ENCODE assay signal across 13 cellular contexts in genomic region chr11:130144721-130145327, GRCh38. TPM values are rescaled to one million over a fixed set of nuclear protein-coding genes. Genes with fewer than 3 reads are reported as not detected.
DNase-seq lines count a peak whose midpoint lies in the region; ATAC-seq and TF ChIP-seq lines count a peak whose summit lies in the region.
"Had no signal": no experiment of that assay in that cellular context is flagged by ENCODE, and none has a peak within 500 bp of the region (broad histone marks: within the 10 kb centered on the region; RNA-seq: fewer than 3 reads in every experiment).

No MANE protein-coding gene starts in this region.

- whole genome bisulfite sequencing in esophagus, 2 donors = 74 to 81% methylated on average over 11 of the region's 11 CpGs
- 85 to 87% methylated on average over 11 of the region's 11 CpGs for WGBS in GM23248 (ENCODE audit: low coverage in 1 of 2, low lambda C conversion rate in 2 of 2, missing lambda C conversion rate in 2 of 2), 2 experiments

- H3K79me2 ChIP-seq in neural progenitor cell (ENCODE audit: low read depth) (peaks cover 1% of the 10 kb centered on the region), GM23248 (ENCODE audit: insufficient read depth) (no peaks in the 10 kb centered on the region), Karpas-422 (ENCODE audit: low read length) (no peaks in the 10 kb centered on the region)

- no peak overlapping the region for H3K4me3 ChIP-seq in Caco-2 (ENCODE audit: low read depth, low read length)
- H3K4me3 ChIP-seq in esophagus (ENCODE audit: low read depth in 1 of 2, low read length in 2 of 2) = no peak overlapping the region
- no peak overlapping the region for H3K4me3 ChIP-seq in neural progenitor cell
- H3K4me3 ChIP-seq in GM23248 = no peak overlapping the region
- H3K4me3 ChIP-seq in Karpas-422 (ENCODE audit: low read length) = no peak overlapping the region
- H3K4me3 ChIP-seq: BLaER1, prostate gland, SJCRH30 had no signal

- DNase-seq in Caco-2 (peak; percentile 32 to 65), NCI-H2227 (lab: John Stamatoyannopoulos, UW; ENCODE audit: unreplicated experiment) (peak; percentile 65), neural progenitor cell (ENCODE audit: low spot score) (peak; percentile 40), GM23248 (no peak), Karpas-422 (no peak)
- DNase-seq: islet precursor cell, NCI-H345, SJCRH30 had no signal

- H3K36me3 Mint-ChIP-seq in Caco-2 (ENCODE audit: insufficient read depth, unreplicated experiment) (peaks cover 100% of the 10 kb centered on the region), neural progenitor cell (peaks cover 33% of the 10 kb centered on the region)

- H3K9me2 ChIP-seq in GM23248 (ENCODE audit: insufficient read depth) (no peaks in the 10 kb centered on the region), Karpas-422 (replicated peaks; ENCODE audit: insufficient read depth, low read length) (no peaks in the 10 kb centered on the region)

- H2AFZ ChIP-seq in neural progenitor cell (replicated peaks) (no peak overlapping the region), GM23248 (no peak overlapping the region), Karpas-422 (ENCODE audit: low read length) (no peak overlapping the region)

- H3K4me2 ChIP-seq in neural progenitor cell (no peak overlapping the region), GM23248 (ENCODE audit: unreplicated experiment) (no peak overlapping the region), Karpas-422 (ENCODE audit: low read depth, low read length, poor library complexity, severe bottlenecking) (no peak overlapping the region)
- H3K4me2 ChIP-seq: BLaER1 had no signal

- in situ Hi-C loops in GM23248 (cut with MboI) = no loop called here

- intact Hi-C loops in Caco-2 (cut with micrococcal nuclease; ENCODE audit: unreplicated experiment) = loop anchor here (1.0 kb wide), 1 partner anchor 233 kb away; no protein-coding TSS in a partner anchor

- peaks cover 59% of the 10 kb centered on the region for H3K4me1 ChIP-seq in Caco-2
- H3K4me1 ChIP-seq in esophagus (ENCODE audit: control insufficient read depth in 2 of 2, insufficient read depth in 2 of 2, low read length in 1 of 2) = peaks cover 2 to 4% of the 10 kb centered on the region in 2 donors
- peaks cover 3% of the 10 kb centered on the region for H3K4me1 ChIP-seq in neural progenitor cell
- no peaks in the 10 kb centered on the region for H3K4me1 ChIP-seq in GM23248 (ENCODE audit: insufficient read depth)
- H3K4me1 ChIP-seq in Karpas-422 (ENCODE audit: low read length) = no peaks in the 10 kb centered on the region
- H3K4me1 ChIP-seq: prostate gland, SJCRH30 had no signal

- H4K20me1 ChIP-seq in neural progenitor cell (ENCODE audit: low read depth) = peaks cover 6% of the 10 kb centered on the region
- H4K20me1 ChIP-seq in GM23248 (ENCODE audit: insufficient read depth) = no peaks in the 10 kb centered on the region
- H4K20me1 ChIP-seq in Karpas-422 (ENCODE audit: insufficient read depth, low read depth, low read length) = no peaks in the 10 kb centered on the region
- H4K20me1 ChIP-seq: BLaER1 had no signal

- H3F3A ChIP-seq in neural progenitor cell (ENCODE audit: low read depth) (peaks cover 6% of the 10 kb centered on the region), GM23248 (ENCODE audit: insufficient read depth) (no peaks in the 10 kb centered on the region)

- peaks cover 17% of the 10 kb centered on the region for H3K36me3 ChIP-seq in Caco-2 (ENCODE audit: control insufficient read depth, insufficient read depth, low read length)
- peaks cover 11 to 20% of the 10 kb centered on the region in 2 donors for H3K36me3 ChIP-seq in esophagus (ENCODE audit: control insufficient read depth in 2 of 2, insufficient read depth in 2 of 2, low read length in 1 of 2)
- H3K36me3 ChIP-seq in neural progenitor cell = peaks cover 3% of the 10 kb centered on the region
- peaks cover 10% of the 10 kb centered on the region for H3K36me3 ChIP-seq in GM23248 (ENCODE audit: low read depth)
- no peaks in the 10 kb centered on the region; the same call in 1 of the 2 replicates for H3K36me3 ChIP-seq in Karpas-422 (ENCODE audit: insufficient read depth, low read length)
- H3K36me3 ChIP-seq: prostate gland had no signal

- CTCF ChIA-PET in Caco-2 (lab: Charles Lee) = interaction anchor here (1.0 to 2.1 kb wide), 8 partner anchors 13 to 263 kb away, joined by 5 to 71 read pairs (median 19); no protein-coding TSS in a partner anchor

- no TSS peak for BruUV-seq in Caco-2 (replicated peaks; lab: Mats Ljungman, UMichigan)

- H3K9ac ChIP-seq in neural progenitor cell = no peak overlapping the region
- no peak overlapping the region for H3K9ac ChIP-seq in GM23248
- no peak overlapping the region for H3K9ac ChIP-seq in Karpas-422 (ENCODE audit: low read length)
- H3K9ac ChIP-seq: BLaER1 had no signal

- no peaks in the 10 kb centered on the region for H3K9me3 ChIP-seq in Caco-2
- H3K9me3 ChIP-seq in esophagus (ENCODE audit: control insufficient read depth in 2 of 2, insufficient read depth in 1 of 2, low read depth in 1 of 2, low read length in 1 of 2) = no peaks in the 10 kb centered on the region
- H3K9me3 ChIP-seq in neural progenitor cell (ENCODE audit: low read depth) = no peaks in the 10 kb centered on the region
- no peaks in the 10 kb centered on the region for H3K9me3 ChIP-seq in GM23248 (ENCODE audit: low read depth)
- H3K9me3 ChIP-seq in Karpas-422 (ENCODE audit: low read length) = no peaks in the 10 kb centered on the region
- H3K9me3 ChIP-seq: BLaER1, prostate gland, SJCRH30 had no signal

- H3K27ac ChIP-seq in esophagus (ENCODE audit: low read depth in 2 of 2, low read length in 1 of 2) (peak overlapping the region; percentile 62 to 78), neural progenitor cell (no peak overlapping the region), GM23248 (no peak overlapping the region), Karpas-422 (ENCODE audit: low read length) (no peak overlapping the region)
- H3K27ac ChIP-seq: BLaER1, prostate gland, SJCRH30 had no signal

- H3K27me3 ChIP-seq in Caco-2 (replicated peaks; ENCODE audit: control insufficient read depth, insufficient read depth, low read length) = no peaks in the 10 kb centered on the region
- H3K27me3 ChIP-seq in esophagus (ENCODE audit: control insufficient read depth in 1 of 2, insufficient read depth in 2 of 2, low read length in 2 of 2) = no peaks in the 10 kb centered on the region
- no peaks in the 10 kb centered on the region for H3K27me3 ChIP-seq in neural progenitor cell
- no peaks in the 10 kb centered on the region for H3K27me3 ChIP-seq in GM23248 (replicated peaks; ENCODE audit: insufficient read depth)
- H3K27me3 ChIP-seq in Karpas-422 (ENCODE audit: low read length) = no peaks in the 10 kb centered on the region
- H3K27me3 ChIP-seq: BLaER1, SJCRH30 had no signal

- H3K4me1 Mint-ChIP-seq in Caco-2 (ENCODE audit: low read depth, unreplicated experiment) (peaks cover 64% of the 10 kb centered on the region), neural progenitor cell (peaks cover 25% of the 10 kb centered on the region)

- H3K9me3 Mint-ChIP-seq in Caco-2 (ENCODE audit: unreplicated experiment) (no peaks in the 10 kb centered on the region), neural progenitor cell (no peaks in the 10 kb centered on the region)

- no peaks in the 10 kb centered on the region for H3K27me3 Mint-ChIP-seq in Caco-2 (ENCODE audit: insufficient read depth, unreplicated experiment)
- peaks cover 3% of the 10 kb centered on the region for H3K27me3 Mint-ChIP-seq in neural progenitor cell (ENCODE audit: insufficient read depth, low read depth)

- ATAC-seq in HG03432 (IDR thresholded peaks at IDR 0.05; ENCODE audit: unreplicated experiment) (no peak), GM21367 (IDR thresholded peaks at IDR 0.05; ENCODE audit: unreplicated experiment) (no peak)

- peak overlapping the region; percentile 87 for H3K27ac Mint-ChIP-seq in Caco-2 (ENCODE audit: unreplicated experiment)
- peak overlapping the region; percentile 92 for H3K27ac Mint-ChIP-seq in neural progenitor cell

- POLR2A ChIA-PET in Caco-2 (lab: Charles Lee) = interaction anchor here (1.5 to 1.9 kb wide), 2 partner anchors 15 to 47 kb away, joined by 5 to 7 read pairs; partner anchors contain the start of gene ST14

- peak overlapping the region; percentile 1 for H3K4me3 Mint-ChIP-seq in Caco-2 (ENCODE audit: unreplicated experiment)
- H3K4me3 Mint-ChIP-seq in neural progenitor cell = no peak overlapping the region

- TF ChIP-seq CTCF in Caco-2 (IDR thresholded peaks at IDR 0.05; ENCODE audit: insufficient read depth in 1 of 2, low read depth in 1 of 2, low read length in 1 of 2, severe bottlenecking in 1 of 2, unreplicated experiment in 1 of 2) (no peak), neural progenitor cell (IDR thresholded peaks at IDR 0.05) (no peak)

RNA-seq across cellular contexts. Expression of gene ST14, which starts 14.8 kb away (rescaled TPM):
- 298 and 304 TPM in 2 replicates for total RNA-seq in Caco-2 (2022)
- 10 to 100 TPM; 69.6 to 86.4 TPM for polyA plus RNA-seq in esophagus
- total RNA-seq in neural progenitor cell (ENCODE audit: low replicate concordance) = 1.4 and 2.4 TPM in 2 replicates
- total RNA-seq in GM23248 (2014; rRNA removed; shearing (Covaris generic)) = not detected in 2 replicates
- polyA plus RNA-seq in GM23248 (2016; fragmentation: Nextera tagmentation; extraction: Ambion mirVana) = not detected in 2 replicates
- 0.18 and 0.30 TPM in 2 replicates for total RNA-seq in Karpas-422 (2014; rRNA removed; shearing (Covaris generic); ENCODE audit: low replicate concordance)

Comparison
In these comparisons a context has a peak if more than half of its experiments do, and no peak if none do; other contexts are left out.
1. DNase-seq: peak in Caco-2 (2 of 2), NCI-H2227 (single experiment) and neural progenitor cell (single experiment); none in GM23248 (single experiment) and Karpas-422 (single experiment).
2. H3K27ac ChIP-seq: peak in esophagus (2 of 2); none in neural progenitor cell (single experiment), GM23248 (single experiment) and Karpas-422 (single experiment).
3. RNA of gene ST14, which starts 14.8 kb away (total RNA-seq): 298 to 304 TPM in Caco-2; 1.4 to 2.4 TPM in neural progenitor cell, 0.18 to 0.30 TPM in Karpas-422 and not detected in GM23248; every median in the first group is over 10 times any median in the second.